Comparison of ENCODE assay signal across 18 cellular contexts in genomic region chr12:115543269-115543668, GRCh38.
DNase-seq lines count a peak whose midpoint lies in the region; ATAC-seq and TF ChIP-seq lines count a peak whose summit lies in the region.
"Had no signal": no experiment of that assay in that cellular context is flagged by ENCODE, and none has a peak within 500 bp of the region (broad histone marks: within the 10 kb centered on the region; RNA-seq: fewer than 3 reads in every experiment).

No MANE protein-coding gene starts in this region.

- TF ChIP-seq CTCF in PC-3 (conservative IDR thresholded peaks at IDR 0.05; ENCODE audit: low read depth, low read length): no peak

- intact Hi-C loops in PC-3 (cut with micrococcal nuclease): no loop called here

- H3K9ac ChIP-seq in PC-3 (ENCODE audit: low read length): no peak overlapping the region
- H3K9ac ChIP-seq: KMS-11 had no signal

- CTCF ChIA-PET in PC-3 (lab: Charles Lee): no interaction called here

- no peak overlapping the region for H3K4me2 ChIP-seq in PC-3 (ENCODE audit: low read length)
- H3K4me2 ChIP-seq: KMS-11 had no signal

- no peak overlapping the region for H2AFZ ChIP-seq in PC-3 (ENCODE audit: low read length)

- no peaks in the 10 kb centered on the region for H3K79me2 ChIP-seq in PC-3 (ENCODE audit: low read length)

- H3K27ac ChIP-seq in PC-3 (ENCODE audit: low read length) (no peak overlapping the region), epithelial cell of prostate (peak overlapping the region; percentile 75)
- H3K27ac ChIP-seq: C4-2B, KMS-11, SJCRH30 had no signal

- no peaks in the 10 kb centered on the region for H3K9me3 ChIP-seq in PC-3 (ENCODE audit: low read length)
- H3K9me3 ChIP-seq: SJCRH30 had no signal

- H4K20me1 ChIP-seq in PC-3 (ENCODE audit: low read length): no peaks in the 10 kb centered on the region

- H3K27me3 ChIP-seq in PC-3 (ENCODE audit: low read length): no peaks in the 10 kb centered on the region
- H3K27me3 ChIP-seq: SJCRH30 had no signal

- no TSS peak for BruUV-seq in PC-3 (replicated peaks; lab: Mats Ljungman, UMichigan)

- peak; percentile 27 for DNase-seq in A172 (ENCODE audit: low spot score)
- peak; percentile 66 for DNase-seq in H4 (ENCODE audit: low spot score)
- peak; percentile 37 for DNase-seq in PC-3
- peak; percentile 5 for DNase-seq in epithelial cell of prostate (ENCODE audit: low read depth, low spot score)
- no peak for DNase-seq in stimulated activated CD4-positive, alpha-beta T cell treated with anti-CD3 and anti-CD28 coated beads, Interleukin-4, amount 100 ng/mL, for 1 hour
- DNase-seq: HCEC 1CT, NCI-H1105, NCI-H187, NCI-H2171, NCI-H446, NCI-H69, OCI-M1 had no signal

- H3K9me2 ChIP-seq in PC-3 (replicated peaks; ENCODE audit: low read length): no peaks in the 10 kb centered on the region

- ATAC-seq in PC-3 (no peak), GM18867 (IDR thresholded peaks at IDR 0.05; ENCODE audit: unreplicated experiment) (no peak), HG03342 (IDR thresholded peaks at IDR 0.05; ENCODE audit: unreplicated experiment) (no peak), GM18861 (IDR thresholded peaks at IDR 0.05; ENCODE audit: unreplicated experiment) (no peak)

- POLR2A ChIA-PET in PC-3 (lab: Charles Lee; ENCODE audit: unreplicated experiment): no interaction called here

- H3K4me1 ChIP-seq in PC-3 (ENCODE audit: insufficient read depth, low read length): 0 out of 2 replicates have a peak, but pooled peaks cover 4% of the 10 kb centered on the region
- H3K4me1 ChIP-seq: SJCRH30 had no signal

- no peaks in the 10 kb centered on the region for H3K36me3 ChIP-seq in PC-3 (ENCODE audit: low read depth, low read length)
- H3K36me3 ChIP-seq: SJCRH30 had no signal

- no peak overlapping the region for H3K4me3 ChIP-seq in PC-3 (ENCODE audit: low read length)
- H3K4me3 ChIP-seq: SJCRH30 had no signal

- no peaks in the 10 kb centered on the region for H3F3A ChIP-seq in PC-3 (ENCODE audit: low read length, unreplicated experiment)
